1 cellular context compared by ENCODE assay signal in genomic region chr11:62724171-62724570, GRCh38.
TF ChIP-seq lines count a peak whose summit lies in the region.

No MANE protein-coding gene starts in this region.

TF ChIP-seq in endothelial cell of umbilical vein, 7 proteins besides CTCF, POLR2A, EP300 and RAD21 (continued from another document):
- TF ChIP-seq FOS (IDR thresholded peaks at IDR 0.05; ENCODE audit: borderline replicate concordance, insufficient read depth, low read length) (no peak), GATA2 (IDR thresholded peaks at IDR 0.05; ENCODE audit: insufficient read depth, insufficient read length, low read depth, low read length) (no peak), POLR2AphosphoS5 (IDR thresholded peaks at IDR 0.05; ENCODE audit: insufficient read depth, low read depth, low read length) (no peak)
